14 cellular contexts compared by ENCODE assay signal in genomic region chr12:116202940-116203339, GRCh38.
DNase-seq lines count a peak whose midpoint lies in the region; TF ChIP-seq lines count a peak whose summit lies in the region.
"Had no signal": no experiment of that assay in that cellular context is flagged by ENCODE, and none has a peak within 500 bp of the region (broad histone marks: within the 10 kb centered on the region; RNA-seq: fewer than 3 reads in every experiment).

No MANE protein-coding gene starts in this region.

- H3K27me3 Mint-ChIP-seq in chondrocyte (ENCODE audit: low read depth) = no peaks in the 10 kb centered on the region

- WGBS in mesodermal cell (ENCODE audit: insufficient coverage in 2 of 2), 2 experiments = 82 to 94% methylated on average over 2 to 3 of the region's 4 CpGs

- no peak overlapping the region for H3K4me3 Mint-ChIP-seq in chondrocyte (ENCODE audit: unreplicated experiment)

- peaks cover 81% of the 10 kb centered on the region for H3K4me1 Mint-ChIP-seq in chondrocyte (ENCODE audit: low read depth)

- H3K27me3 ChIP-seq in A673 (replicated peaks; ENCODE audit: insufficient read depth, low read depth, low read length, poor library complexity) = no peaks in the 10 kb centered on the region
- H3K27me3 ChIP-seq: neutrophil, tibial artery had no signal

- no TSS peak for BruUV-seq in A673 (replicated peaks; lab: Mats Ljungman, UMichigan)

- no peaks in the 10 kb centered on the region for H3K9me3 Mint-ChIP-seq in chondrocyte (ENCODE audit: low read depth)

- H3K36me3 Mint-ChIP-seq in chondrocyte (ENCODE audit: low read depth) = no peaks in the 10 kb centered on the region

- CTCF ChIA-PET in A673 (lab: Charles Lee) = no interaction called here

- intact Hi-C loops in A673 (cut with micrococcal nuclease; ENCODE audit: unreplicated experiment) = no loop called here

- H3K27ac ChIP-seq in A673 (ENCODE audit: low read depth, low read length, poor library complexity, severe bottlenecking) (peak overlapping the region; percentile 29), mesodermal cell (ENCODE audit: low read depth, low read length, severe bottlenecking) (peak overlapping the region; percentile 51)
- H3K27ac ChIP-seq: neutrophil had no signal

- H3K36me3 ChIP-seq in A673 (ENCODE audit: insufficient read depth, low read length, poor library complexity, severe bottlenecking) = no peaks in the 10 kb centered on the region
- H3K36me3 ChIP-seq in mesodermal cell (ENCODE audit: control insufficient read depth, insufficient read depth, low read length) = no peaks in the 10 kb centered on the region
- H3K36me3 ChIP-seq: neutrophil, tibial artery had no signal

- H3K27ac Mint-ChIP-seq in chondrocyte (ENCODE audit: unreplicated experiment) = peak overlapping the region; percentile 88

- no peak for TF ChIP-seq CTCF in A673 (conservative IDR thresholded peaks at IDR 0.05; ENCODE audit: low read depth, low read length)
- TF ChIP-seq CTCF in HFF-Myc (IDR thresholded peaks at IDR 0.05; ENCODE audit: low read depth, low read length, missing control alignments) = peak; percentile 24
- TF ChIP-seq CTCF in chondrocyte (IDR thresholded peaks at IDR 0.05) = peak; percentile 72

- no peak overlapping the region for H3K4me3 ChIP-seq in A673 (ENCODE audit: low read depth, low read length, poor library complexity, severe bottlenecking)
- no peak overlapping the region for H3K4me3 ChIP-seq in HFF-Myc (replicated peaks; ENCODE audit: low read depth, low read length)
- no peak overlapping the region for H3K4me3 ChIP-seq in mesodermal cell (ENCODE audit: extremely low read depth, insufficient read depth, low read length, poor library complexity, severe bottlenecking)
- H3K4me3 ChIP-seq: tibial artery had no signal

- DNase-seq in A673 (ENCODE audit: low spot score) = no peak
- DNase-seq in HFF-Myc (ENCODE audit: extremely low read depth, low read depth) = peak; percentile 25
- DNase-seq in chondrocyte (ENCODE audit: low spot score) = no peak
- no peak for DNase-seq in GM19238 (ENCODE audit: insufficient read length, low spot score)
- no peak for DNase-seq in NCI-H146 (lab: John Stamatoyannopoulos, UW)
- no peak for DNase-seq in activated CD8-positive, alpha-beta memory T cell treated with anti-CD3 and anti-CD28 coated beads for 24 hours
- no peak for DNase-seq in NCI-H748 (lab: John Stamatoyannopoulos, UW; ENCODE audit: unreplicated experiment)
- DNase-seq: AML-193; GOT3; MM.1S; stimulated activated CD4-positive, alpha-beta T cell treated with anti-CD3 and anti-CD28 coated beads, Interleukin-12 subunit alpha, Interleukin-12 subunit beta, amount 100 ng/mL, for 4 hours; tibial artery had no signal

- H3K4me1 ChIP-seq in A673 (ENCODE audit: insufficient read depth, low read length, poor library complexity, severe bottlenecking) = peaks cover 49% of the 10 kb centered on the region
- peaks cover 23% of the 10 kb centered on the region for H3K4me1 ChIP-seq in mesodermal cell (ENCODE audit: control insufficient read depth, insufficient read depth, low read length, poor library complexity, severe bottlenecking)

- H3K9me3 ChIP-seq in A673 (ENCODE audit: low read depth, low read length, poor library complexity, severe bottlenecking) (no peaks in the 10 kb centered on the region), mesodermal cell (ENCODE audit: control insufficient read depth, low read length) (no peaks in the 10 kb centered on the region)
- H3K9me3 ChIP-seq: neutrophil, tibial artery had no signal

- POLR2A ChIA-PET in A673 (lab: Charles Lee; ENCODE audit: low non-redundant PET) = interaction anchor here (0.6 kb wide), 1 partner anchor 209 kb away, joined by 5 read pairs; no protein-coding TSS in a partner anchor
